25 cellular contexts compared by ENCODE assay signal in genomic region chr2:223991611-223992010, GRCh38. TPM values are rescaled to one million over a fixed set of nuclear protein-coding genes. Genes with fewer than 3 reads are reported as not detected.
DNase-seq lines count a peak whose midpoint lies in the region; ATAC-seq and TF ChIP-seq lines count a peak whose summit lies in the region.
"Had no signal": no experiment of that assay in that cellular context is flagged by ENCODE, and none has a peak within 500 bp of the region (broad histone marks: within the 10 kb centered on the region; RNA-seq: fewer than 3 reads in every experiment).

No MANE protein-coding gene starts in this region.

- H2AK5ac ChIP-seq in mesendoderm (ENCODE audit: low read length), result no peak overlapping the region

- no peak overlapping the region for H3K23ac ChIP-seq in mesendoderm (ENCODE audit: low read length)

- no peak overlapping the region for H4K5ac ChIP-seq in mesendoderm (ENCODE audit: low read length)

- H3K79me2 ChIP-seq in mesendoderm (ENCODE audit: control insufficient read depth, insufficient read depth, low read length), result no peaks in the 10 kb centered on the region
- no peaks in the 10 kb centered on the region for H3K79me2 ChIP-seq in smooth muscle cell (ENCODE audit: low read depth)

- H2BK120ac ChIP-seq in mesendoderm (ENCODE audit: low read depth, low read length), result no peak overlapping the region

- no peak overlapping the region for H2AFZ ChIP-seq in smooth muscle cell (ENCODE audit: low read depth)

- H3K36me3 ChIP-seq in SK-N-MC (ENCODE audit: insufficient read depth, low read length), result peaks cover 18% of the 10 kb centered on the region
- peaks cover 17% of the 10 kb centered on the region for H3K36me3 ChIP-seq in mesendoderm (ENCODE audit: control insufficient read depth, insufficient read depth, low read length)
- H3K36me3 ChIP-seq in smooth muscle cell (ENCODE audit: low read depth), result peaks cover 10% of the 10 kb centered on the region
- H3K36me3 ChIP-seq: BE2C had no signal

- H3K9me3 Mint-ChIP-seq in glutamatergic neuron (ENCODE audit: unreplicated experiment), result no peaks in the 10 kb centered on the region
- H3K9me3 Mint-ChIP-seq: CD14-positive monocyte; CD4-positive, alpha-beta memory T cell; CD4-positive, CD25-positive, alpha-beta regulatory T cell; CD8-positive, alpha-beta memory T cell had no signal

- no peak overlapping the region for H3K4me3 ChIP-seq in SK-N-MC
- H3K4me3 ChIP-seq in mesendoderm (ENCODE audit: low read length), result no peak overlapping the region
- no peak overlapping the region for H3K4me3 ChIP-seq in smooth muscle cell
- H3K4me3 ChIP-seq: BLaER1, GM12878 had no signal

- ATAC-seq in GM18858 (IDR thresholded peaks at IDR 0.05; ENCODE audit: unreplicated experiment), result no peak
- ATAC-seq: GM12878 had no signal

- no peak overlapping the region for H3K56ac ChIP-seq in mesendoderm (ENCODE audit: low read length)

- H4K8ac ChIP-seq in mesendoderm (ENCODE audit: low read depth, low read length), result peak overlapping the region; percentile 57

- H3K27ac Mint-ChIP-seq in glutamatergic neuron (ENCODE audit: unreplicated experiment), result no peak overlapping the region
- H3K27ac Mint-ChIP-seq: CD14-positive monocyte; CD4-positive, CD25-positive, alpha-beta regulatory T cell; CD8-positive, alpha-beta memory T cell had no signal

- H2BK15ac ChIP-seq in mesendoderm (replicated peaks; ENCODE audit: low read depth), result no peak overlapping the region

- no peaks in the 10 kb centered on the region for H3K27me3 ChIP-seq in mesendoderm (ENCODE audit: insufficient read depth, low read length, poor library complexity)
- H3K27me3 ChIP-seq in smooth muscle cell (ENCODE audit: low read depth), result no peaks in the 10 kb centered on the region
- H3K27me3 ChIP-seq: BLaER1 had no signal

- WGBS in mesendoderm (ENCODE audit: extremely low coverage, insufficient coverage, low lambda C conversion rate), result no CpG with 5 or more reads among the region's 12 CpGs
- 96% methylated on average over 12 of the region's 12 CpGs for WGBS in smooth muscle cell (ENCODE audit: low lambda C conversion rate)

- H3K4me1 ChIP-seq in mesendoderm (ENCODE audit: control insufficient read depth, low read depth, low read length) (no peaks in the 10 kb centered on the region), smooth muscle cell (ENCODE audit: low read depth) (no peaks in the 10 kb centered on the region)
- H3K4me1 ChIP-seq: BE2C, BLaER1 had no signal

- H3K27me3 Mint-ChIP-seq in glutamatergic neuron (ENCODE audit: unreplicated experiment), result peaks cover 2% of the 10 kb centered on the region

- no peak overlapping the region for H3K18ac ChIP-seq in mesendoderm (ENCODE audit: low read length)

- no peak overlapping the region for H3K4me3 Mint-ChIP-seq in glutamatergic neuron (ENCODE audit: unreplicated experiment)
- H3K4me3 Mint-ChIP-seq: CD14-positive monocyte; CD4-positive, alpha-beta memory T cell; CD4-positive, CD25-positive, alpha-beta regulatory T cell; CD8-positive, alpha-beta memory T cell had no signal

- no peaks in the 10 kb centered on the region for H3K36me3 Mint-ChIP-seq in glutamatergic neuron (ENCODE audit: unreplicated experiment)
- H3K36me3 Mint-ChIP-seq: CD14-positive monocyte; CD4-positive, alpha-beta memory T cell; CD4-positive, CD25-positive, alpha-beta regulatory T cell; CD8-positive, alpha-beta memory T cell had no signal

- peaks cover 4% of the 10 kb centered on the region for H3K4me1 Mint-ChIP-seq in glutamatergic neuron (ENCODE audit: low read depth, unreplicated experiment)
- H3K4me1 Mint-ChIP-seq: CD4-positive, alpha-beta memory T cell; CD4-positive, CD25-positive, alpha-beta regulatory T cell; CD8-positive, alpha-beta memory T cell had no signal

- no peak overlapping the region for H3K4ac ChIP-seq in mesendoderm (ENCODE audit: low read depth, low read length)

- no peak overlapping the region for H2BK5ac ChIP-seq in mesendoderm (ENCODE audit: low read length)

- H3K4me2 ChIP-seq in mesendoderm (ENCODE audit: low read length), result no peak overlapping the region
- no peak overlapping the region for H3K4me2 ChIP-seq in smooth muscle cell
- H3K4me2 ChIP-seq: BLaER1 had no signal

- DNase-seq in SK-N-MC (ENCODE audit: low read depth, low spot score) (no peak), mesendoderm (no peak), smooth muscle cell (lab: John Stamatoyannopoulos, UW; ENCODE audit: unreplicated experiment) (no peak), SK-N-DZ (ENCODE audit: low spot score) (no peak), glutamatergic neuron (no peak), GOT3 (lab: John Stamatoyannopoulos, UW) (no peak)
- DNase-seq: 8988T; ACHN; BE2C; C1 segment of cervical spinal cord; CD4-positive, alpha-beta memory T cell; CD4-positive, CD25-positive, alpha-beta regulatory T cell; CD8-positive, alpha-beta memory T cell; COR-L47; DMS 273 treated with DMSO at 0.1 percent for 48 hours; DMS153; DMS53; DMS79; DND-41; EL; GDM1 had no signal

- H3K9ac ChIP-seq in SK-N-MC (ENCODE audit: insufficient read length), result peak overlapping the region; percentile 24
- H3K9ac ChIP-seq in mesendoderm (ENCODE audit: low read length), result no peak overlapping the region
- H3K9ac ChIP-seq in smooth muscle cell (ENCODE audit: low read depth), result no peak overlapping the region
- H3K9ac ChIP-seq: BLaER1 had no signal

- H3F3A ChIP-seq in smooth muscle cell (ENCODE audit: low read depth), result peaks cover 13% of the 10 kb centered on the region

- H3K79me1 ChIP-seq in mesendoderm (ENCODE audit: low read length), result no peaks in the 10 kb centered on the region

- H3K27ac ChIP-seq in SK-N-MC (no peak overlapping the region), mesendoderm (ENCODE audit: low read depth, low read length) (no peak overlapping the region), smooth muscle cell (ENCODE audit: low read depth) (peak overlapping the region; percentile 21)
- H3K27ac ChIP-seq: BLaER1 had no signal

- H3K9me3 ChIP-seq in SK-N-MC (ENCODE audit: low read depth, low read length) (no peaks in the 10 kb centered on the region), smooth muscle cell (replicated peaks; ENCODE audit: low read depth) (no peaks in the 10 kb centered on the region)
- H3K9me3 ChIP-seq: BE2C, BLaER1 had no signal

- H4K20me1 ChIP-seq in smooth muscle cell (ENCODE audit: low read depth), result peaks cover 6% of the 10 kb centered on the region
- H4K20me1 ChIP-seq: BLaER1 had no signal

- no peak for TF ChIP-seq CTCF in smooth muscle cell (IDR thresholded peaks at IDR 0.05; ENCODE audit: borderline replicate concordance, insufficient read depth, poor library complexity, severe bottlenecking)
- no peak for TF ChIP-seq CTCF in glutamatergic neuron (IDR thresholded peaks at IDR 0.05; ENCODE audit: partially characterized antibody, unreplicated experiment)

RNA-seq across cellular contexts. Expression of gene MRPL44, which starts 34.3 kb away (rescaled TPM):
- 49.3 TPM for polyA plus RNA-seq in mesendoderm (2013, experiment 1 of 2)
- 49.4 TPM for polyA plus RNA-seq in mesendoderm (2013, experiment 2 of 2)
- total RNA-seq in smooth muscle cell, result 23.2 and 34.5 TPM in 2 replicates
- 23.5 and 25.4 TPM in 2 replicates for polyA plus RNA-seq in smooth muscle cell
- 47.3 and 48.6 TPM in 2 replicates for polyA plus RNA-seq in SK-N-DZ (2014; cell fraction: cytosol; rRNA removed)
- 14.9 and 17.8 TPM in 2 replicates for polyA plus RNA-seq in SK-N-DZ (2014; cell fraction: nucleus; rRNA removed)
- total RNA-seq in glutamatergic neuron (ENCODE audit: unreplicated experiment), result 37.3 TPM

RNA-seq across cellular contexts. Expression of gene WDFY1, which starts 46.5 kb away (rescaled TPM):
- 41.8 TPM for polyA plus RNA-seq in mesendoderm (2013, experiment 1 of 2)
- polyA plus RNA-seq in mesendoderm (2013, experiment 2 of 2), result 41.0 TPM
- 58.6 and 68.3 TPM in 2 replicates for total RNA-seq in smooth muscle cell
- 31.6 and 33.1 TPM in 2 replicates for polyA plus RNA-seq in smooth muscle cell
- polyA plus RNA-seq in SK-N-DZ (2014; cell fraction: cytosol; rRNA removed), result 22.0 and 24.8 TPM in 2 replicates
- 21.0 and 22.1 TPM in 2 replicates for polyA plus RNA-seq in SK-N-DZ (2014; cell fraction: nucleus; rRNA removed)
- 33.0 TPM for total RNA-seq in glutamatergic neuron (ENCODE audit: unreplicated experiment)

RNA-seq across cellular contexts. Expression of gene SERPINE2, which starts 47.5 kb away (rescaled TPM):
- polyA plus RNA-seq in mesendoderm (2013, experiment 1 of 2), result 995 TPM
- 979 TPM for polyA plus RNA-seq in mesendoderm (2013, experiment 2 of 2)
- 2,183 and 2,362 TPM in 2 replicates for total RNA-seq in smooth muscle cell
- polyA plus RNA-seq in smooth muscle cell, result 2,391 and 3,094 TPM in 2 replicates
- polyA plus RNA-seq in SK-N-DZ (2014; cell fraction: cytosol; rRNA removed), result 34.0 and 37.0 TPM in 2 replicates
- 18.4 and 22.0 TPM in 2 replicates for polyA plus RNA-seq in SK-N-DZ (2014; cell fraction: nucleus; rRNA removed)
- total RNA-seq in glutamatergic neuron (ENCODE audit: unreplicated experiment), result 24.6 TPM
- polyA plus RNA-seq: CD14-positive monocyte had no signal

Comparison
In these comparisons a context has a peak if more than half of its experiments do, and no peak if none do; other contexts are left out.
1. RNA of gene SERPINE2, which starts 47.5 kb away (total RNA-seq): 2,183 to 2,362 TPM in smooth muscle cell; 24.6 TPM in glutamatergic neuron (single experiment); every median in the first group is over 10 times any median in the second.